Comparison of ENCODE assay signal across 14 cellular contexts in the genomic region with DNA sequence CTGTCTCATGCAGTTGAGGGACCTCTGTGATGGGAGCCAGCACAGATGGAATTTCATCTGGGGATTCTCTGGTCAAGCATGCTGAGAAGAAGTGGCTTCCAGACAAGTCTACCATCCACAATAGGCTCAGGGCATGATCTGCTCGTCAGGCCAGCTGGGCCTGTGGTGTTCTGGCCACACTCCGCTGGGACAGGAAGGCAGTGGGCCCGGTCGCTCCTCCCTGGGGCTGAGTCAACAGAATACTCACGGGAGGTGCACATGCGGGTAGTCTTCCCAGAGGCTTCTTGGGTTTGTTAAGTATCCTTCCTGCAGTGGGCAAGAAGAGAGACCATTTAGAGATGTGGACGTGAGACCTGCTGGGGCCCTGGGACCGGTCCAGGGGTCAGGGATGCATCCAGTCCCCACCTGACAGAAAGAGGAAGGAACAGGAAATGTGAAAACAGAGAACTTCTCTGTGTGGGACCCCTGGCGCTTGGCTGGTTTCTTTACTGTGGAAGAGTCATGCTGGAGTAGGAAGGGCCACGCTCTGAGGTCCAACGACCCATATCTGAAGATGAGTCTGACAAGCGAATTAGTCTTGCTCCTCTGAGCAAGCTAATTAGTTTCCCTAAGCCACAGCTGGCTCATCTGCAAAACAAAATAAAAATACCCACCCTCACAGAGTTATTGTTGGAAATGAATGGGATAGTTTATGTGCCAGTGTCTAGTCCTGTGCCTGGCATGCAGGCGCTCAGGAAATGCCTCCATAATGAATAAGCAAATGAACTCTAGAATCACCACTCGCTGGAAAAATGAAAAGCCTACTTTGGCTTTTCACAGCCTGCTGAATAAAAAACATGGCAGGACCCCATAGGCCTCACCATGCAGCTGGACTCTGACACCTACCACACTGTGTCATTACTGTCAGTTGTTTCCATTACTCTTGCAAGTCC.
DNase-seq lines count a peak whose midpoint lies in the region; FAIRE-seq and TF ChIP-seq lines count a peak whose summit lies in the region.
"Had no signal": no experiment of that assay in that cellular context is flagged by ENCODE, and none has a peak within 500 bp of the region (broad histone marks: within the 10 kb centered on the region; RNA-seq: fewer than 3 reads in every experiment).

No MANE protein-coding gene starts in this region.

- H3K36me3 Mint-ChIP-seq in H9 (ENCODE audit: insufficient read depth in 1 of 3, low read depth in 3 of 3), result peaks cover 15 to 61% (median 38%) of the 10 kb centered on the region in 3 experiments; a peak in 6 of 7 replicates

- H3K23me2 ChIP-seq in H9 (ENCODE audit: insufficient read length, low read depth, low read length, poor library complexity, severe bottlenecking), result no peaks in the 10 kb centered on the region

- TF ChIP-seq CTCF in AG10803 (conservative IDR thresholded peaks at IDR 0.05; ENCODE audit: low read length) (no peak), H9 (conservative IDR thresholded peaks at IDR 0.05) (no peak), astrocyte of the spinal cord (IDR thresholded peaks at IDR 0.05; ENCODE audit: low read depth, low read length) (no peak)

- no peaks in the 10 kb centered on the region for H3K27me3 ChIP-seq in H9 (ENCODE audit: insufficient read depth, low read length)

- H3K4me3 ChIP-seq in AG10803 (ENCODE audit: low read length) (no peak overlapping the region), astrocyte of the spinal cord (ENCODE audit: low read depth, low read length) (no peak overlapping the region)
- H3K4me3 ChIP-seq: HAP-1 had no signal

- no peaks in the 10 kb centered on the region for H3K79me1 ChIP-seq in H9 (ENCODE audit: insufficient read depth, low read depth, low read length, poor library complexity, severe bottlenecking)

- no peak overlapping the region for H3K4me2 ChIP-seq in H9 (ENCODE audit: insufficient read depth, insufficient read length, low read length)

- H2BK5ac ChIP-seq in H9 (ENCODE audit: insufficient read length, low read length), result no peak overlapping the region

- H4K91ac ChIP-seq in H9 (ENCODE audit: insufficient read length, low read depth, low read length), result no peak overlapping the region

- H3T11ph ChIP-seq in H9 (ENCODE audit: low read length), result no peak overlapping the region

- peak; percentile 76 for DNase-seq in AG10803 (ENCODE audit: low read depth)
- no peak for DNase-seq in H9
- DNase-seq in astrocyte of the spinal cord (ENCODE audit: low read depth, low spot score), result peak; percentile 73
- peak; percentile 92 for DNase-seq in myocyte (ENCODE audit: low read depth)
- no peak for DNase-seq in GM12892 (ENCODE audit: insufficient read length)
- DNase-seq in T-helper 2 cell, result no peak
- DNase-seq in NCI-H82 treated with DMSO at 0.1 percent for 48 hours (lab: John Stamatoyannopoulos, UW; ENCODE audit: unreplicated experiment), result no peak
- DNase-seq in KBM-7, result no peak
- DNase-seq: activated CD4-positive, CD25-positive, alpha-beta regulatory T cell treated with anti-CD3 and anti-CD28 coated beads, Interleukin-2, amount 50 U/mL, for 72 hours; DMS53 had no signal

- H3K4me3 Mint-ChIP-seq in H9, result no peak overlapping the region
- H3K4me3 Mint-ChIP-seq: activated naive CD8-positive, alpha-beta T cell; type B pancreatic cell had no signal

- no peak overlapping the region for H3K27ac ChIP-seq in H9 (ENCODE audit: insufficient read length, low read depth, low read length)
- H3K27ac ChIP-seq: parathyroid adenoma had no signal

- no peaks in the 10 kb centered on the region for H3K9me3 ChIP-seq in H9 (ENCODE audit: control insufficient read depth, low read depth, low read length)
- H3K9me3 ChIP-seq: HAP-1 had no signal

- no peak overlapping the region for H3K14ac ChIP-seq in H9 (ENCODE audit: insufficient read depth, low read length)

- H2AFZ ChIP-seq in H9 (ENCODE audit: low read length), result no peak overlapping the region
- H2AFZ ChIP-seq: parathyroid adenoma had no signal

- H2BK120ac ChIP-seq in H9 (ENCODE audit: low read depth, low read length, poor library complexity, severe bottlenecking), result no peak overlapping the region

- peaks cover 35 to 40% of the 10 kb centered on the region in 2 experiments for H3K4me1 Mint-ChIP-seq in H9

- no peak overlapping the region for H3K23ac ChIP-seq in H9 (ENCODE audit: insufficient read length, low read depth, low read length)

- H3K27ac Mint-ChIP-seq in H9, result peak overlapping the region in 2 of 3 experiments; percentile 70 to 77; a peak in 3 of 7 replicates
- H3K27ac Mint-ChIP-seq: activated naive CD8-positive, alpha-beta T cell; type B pancreatic cell had no signal

- no peak overlapping the region for H4K8ac ChIP-seq in H9 (replicated peaks; ENCODE audit: insufficient read length, low read depth, low read length)

- no CpG with 5 or more reads among the region's 14 CpGs for WGBS in H9 (ENCODE audit: extremely low coverage, insufficient read length, low lambda C conversion rate)

- no peak overlapping the region for H2BK15ac ChIP-seq in H9 (ENCODE audit: low read depth, low read length)

- H3K79me2 ChIP-seq in H9 (ENCODE audit: insufficient read depth, low read length), result no peaks in the 10 kb centered on the region
- H3K79me2 ChIP-seq: parathyroid adenoma had no signal

- no peak overlapping the region for H2AK5ac ChIP-seq in H9 (ENCODE audit: insufficient read length, low read length)

- no peaks in the 10 kb centered on the region for H3K27me3 Mint-ChIP-seq in H9 (ENCODE audit: low read depth)
- H3K27me3 Mint-ChIP-seq: activated naive CD8-positive, alpha-beta T cell; type B pancreatic cell had no signal

- no peaks in the 10 kb centered on the region for H3K9me3 Mint-ChIP-seq in H9
- H3K9me3 Mint-ChIP-seq: type B pancreatic cell had no signal

- TF ChIP-seq POLR2A in GM12892 (IDR thresholded peaks at IDR 0.05; ENCODE audit: low read depth, low read length), result no peak

- no peak for FAIRE-seq in GM12892 (lab: Jason Lieb, UNC)

- H4K20me1 ChIP-seq in H9 (ENCODE audit: control insufficient read depth, insufficient read depth, insufficient read length), result no peaks in the 10 kb centered on the region

- H4K5ac ChIP-seq in H9 (ENCODE audit: insufficient read length, low read depth, low read length), result no peak overlapping the region

- no peak overlapping the region for H2BK20ac ChIP-seq in H9 (ENCODE audit: low read depth, low read length, poor library complexity, severe bottlenecking)

- H3K4me1 ChIP-seq in H9 (ENCODE audit: insufficient read depth, low read length), result peaks cover 7% of the 10 kb centered on the region; the same call in 1 of the 2 replicates

- in situ Hi-C loops in astrocyte of the spinal cord (cut with HindIII; ENCODE audit: low sequenced_read_pairs), result no loop called here
- in situ Hi-C loops in KBM-7 (cut with MboI; ENCODE audit: low pct_unique_long_range_greater_than_20kb, low sequenced_read_pairs), result no loop called here

- H3K18ac ChIP-seq in H9 (ENCODE audit: insufficient read length, low read depth, low read length), result no peak overlapping the region

- no peak overlapping the region for H3K4ac ChIP-seq in H9 (ENCODE audit: low read depth, low read length)

- H3K56ac ChIP-seq in H9 (ENCODE audit: insufficient read length, low read depth, low read length), result no peak overlapping the region

- H3K9ac ChIP-seq in H9 (ENCODE audit: extremely low read depth, insufficient read length, low read length), result no peak overlapping the region
- H3K9ac ChIP-seq: parathyroid adenoma had no signal

- H2BK12ac ChIP-seq in H9 (ENCODE audit: insufficient read length, low read depth, low read length), result no peak overlapping the region

Comparison
In these comparisons a context has a peak if more than half of its experiments do, and no peak if none do; other contexts are left out.
1. DNase-seq: peak in AG10803 (single experiment), astrocyte of the spinal cord (single experiment) and myocyte (single experiment); none in H9 (single experiment), GM12892 (single experiment), T-helper 2 cell (0 of 5), NCI-H82 treated with DMSO at 0.1 percent for 48 hours (single experiment) and KBM-7 (single experiment).